ENCODE assay signal across 10 cellular contexts in genomic region chr1:155946633-155947219, GRCh38.
DNase-seq lines count a peak whose midpoint lies in the region; ATAC-seq and TF ChIP-seq lines count a peak whose summit lies in the region.
"Had no signal": no experiment of that assay in that cellular context is flagged by ENCODE, and none has a peak within 500 bp of the region (broad histone marks: within the 10 kb centered on the region; RNA-seq: fewer than 3 reads in every experiment).

No MANE protein-coding gene starts in this region.

- H3K4me3 ChIP-seq in GM12865 (ENCODE audit: low read depth, low read length) = 0 out of 2 replicates have a peak overlapping the region, but pooled peaks have one; percentile 7

- H3K27me3 Mint-ChIP-seq in memory B cell = no peaks in the 10 kb centered on the region

- peaks cover 17% of the 10 kb centered on the region for H3K36me3 Mint-ChIP-seq in memory B cell

- ATAC-seq in GM21515 (IDR thresholded peaks at IDR 0.05; ENCODE audit: unreplicated experiment) (peak; percentile 19), memory B cell (ENCODE audit: low read depth) (no peak), HG03196 (IDR thresholded peaks at IDR 0.05; ENCODE audit: unreplicated experiment) (no peak), GM19455 (IDR thresholded peaks at IDR 0.05; ENCODE audit: unreplicated experiment) (no peak)

- no peak overlapping the region for H3K4me3 Mint-ChIP-seq in memory B cell

- no peak for TF ChIP-seq CTCF in GM12865 (IDR thresholded peaks at IDR 0.05; ENCODE audit: insufficient read depth, low read depth, low read length, missing control alignments)

- H3K27ac Mint-ChIP-seq in memory B cell = peak overlapping the region; percentile 91

- DNase-seq in GM12865 (ENCODE audit: low read depth) (no peak), RPMI8226 (peak; percentile 61), memory B cell (ENCODE audit: low spot score in 2 of 2) (no peak), NCI-H1092 treated with DMSO at 0.1 percent for 48 hours (lab: John Stamatoyannopoulos, UW) (no peak), HPDE6-E6E7 (ENCODE audit: extremely low spot score) (no peak)
- DNase-seq: erythroblast, GF-D8 had no signal

- H3K9me3 Mint-ChIP-seq in memory B cell = no peaks in the 10 kb centered on the region

- H3K4me1 Mint-ChIP-seq in memory B cell = peaks cover 36% of the 10 kb centered on the region
